ENCODE assay signal across 24 cellular contexts in the genomic region with DNA sequence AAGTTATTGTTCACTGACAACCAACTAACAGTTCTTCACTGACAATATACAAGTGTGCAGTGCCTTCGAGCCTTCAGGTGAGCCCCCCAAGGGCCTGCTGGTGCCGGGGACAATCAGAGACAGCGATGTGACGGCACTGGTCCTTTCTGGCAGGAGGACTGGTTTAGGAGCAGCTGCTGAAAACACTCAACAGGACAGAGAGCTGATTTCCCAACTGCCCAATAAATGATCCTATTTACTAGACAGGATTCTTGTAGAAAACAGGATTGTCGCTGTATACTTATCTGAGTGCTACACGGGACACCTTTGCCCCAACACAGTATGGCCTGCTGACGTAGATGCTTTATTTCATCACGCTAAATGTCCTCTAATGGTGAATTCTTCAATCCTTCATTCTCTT.
A peak's percentile ranks its signal among the peaks of the same experiment; 100 is the strongest.
DNase-seq lines count a peak whose midpoint lies in the region; ATAC-seq, FAIRE-seq and TF ChIP-seq lines count a peak whose summit lies in the region.
"Had no signal": no experiment of that assay in that cellular context is flagged by ENCODE, and none has a peak within 500 bp of the region (broad histone marks: within the 10 kb centered on the region; RNA-seq: fewer than 3 reads in every experiment).

No MANE protein-coding gene starts in this region.

- H3K4me1 ChIP-seq in CD4-positive, CD25-positive, alpha-beta regulatory T cell (ENCODE audit: control insufficient read depth, insufficient read depth, low read length, poor library complexity, severe bottlenecking) = peaks cover 6% of the 10 kb centered on the region
- peaks cover 22% of the 10 kb centered on the region for H3K4me1 ChIP-seq in PC-9 (replicated peaks; ENCODE audit: insufficient read depth)
- H3K4me1 ChIP-seq in stomach = peaks cover 14 to 30% (median 19%) of the 10 kb centered on the region in 4 donors
- H3K4me1 ChIP-seq: BLaER1, psoas muscle, upper lobe of right lung had no signal

- no TSS peak for BruUV-seq in PC-9 (replicated peaks; lab: Mats Ljungman, UMichigan)

- no peaks in the 10 kb centered on the region for H3K9me3 ChIP-seq in CD4-positive, CD25-positive, alpha-beta regulatory T cell (ENCODE audit: control insufficient read depth in 2 of 2, low read length in 2 of 2)
- H3K9me3 ChIP-seq in PC-9 (ENCODE audit: insufficient read depth, low read depth) = no peaks in the 10 kb centered on the region
- no peaks in the 10 kb centered on the region for H3K9me3 ChIP-seq in neural cell (ENCODE audit: low read length)
- no peaks in the 10 kb centered on the region for H3K9me3 ChIP-seq in stomach
- H3K9me3 ChIP-seq: BLaER1, lower lobe of right lung, psoas muscle, upper lobe of right lung had no signal

- H3K36me3 ChIP-seq in CD4-positive, CD25-positive, alpha-beta regulatory T cell (ENCODE audit: control insufficient read depth, insufficient read depth, low read length) = peaks cover 49% of the 10 kb centered on the region
- peaks cover 21% of the 10 kb centered on the region for H3K36me3 ChIP-seq in PC-9 (ENCODE audit: low read depth)
- H3K36me3 ChIP-seq in neural cell (ENCODE audit: insufficient read depth, low read length) = peaks cover 12% of the 10 kb centered on the region
- peaks cover 20 to 95% (median 77%) of the 10 kb centered on the region in 4 donors for H3K36me3 ChIP-seq in stomach

- FAIRE-seq in GM12892 (lab: Jason Lieb, UNC) = no peak
- FAIRE-seq: K562 had no signal

- TF ChIP-seq EP300 in neural cell (conservative IDR thresholded peaks at IDR 0.05; ENCODE audit: poor library complexity, severe bottlenecking) (no peak), stomach (IDR thresholded peaks at IDR 0.05) (no peak)

- intact Hi-C loops in PC-9 (cut with micrococcal nuclease; ENCODE audit: unreplicated experiment) = no loop called here
- intact Hi-C loops in dorsolateral prefrontal cortex (cut with DNase I) = no loop called here
- intact Hi-C loops in stomach (cut with DNase I; ENCODE audit: low total_unique reads) = no loop called here

- CTCF ChIA-PET in PC-9 (lab: Charles Lee) = interaction anchor here (0.5 to 1.0 kb wide), 4 partner anchors 11 to 84 kb away, joined by 4 to 5 read pairs (median 4); no protein-coding TSS in a partner anchor

- TF ChIP-seq RAD21 in neural cell (conservative IDR thresholded peaks at IDR 0.05) = no peak

- no peaks in the 10 kb centered on the region for H3K9me3 Mint-ChIP-seq in CD4-positive, CD25-positive, alpha-beta regulatory T cell
- H3K9me3 Mint-ChIP-seq: activated naive CD8-positive, alpha-beta T cell treated with anti-CD3 and anti-CD28 coated beads, Interleukin-2, amount 50 U/mL, for 24 hours; GM23338 had no signal

- H4K20me1 ChIP-seq in PC-9 (ENCODE audit: insufficient read depth) = no peaks in the 10 kb centered on the region
- H4K20me1 ChIP-seq in neural cell (ENCODE audit: insufficient read depth) = no peaks in the 10 kb centered on the region
- H4K20me1 ChIP-seq: BLaER1 had no signal

- no peak for DNase-seq in CD4-positive, CD25-positive, alpha-beta regulatory T cell
- no peak for DNase-seq in PC-9
- DNase-seq in dorsolateral prefrontal cortex = no peak
- DNase-seq in stomach = no peak
- DNase-seq in HK-2 (ENCODE audit: unreplicated experiment) = no peak
- no peak for DNase-seq in A172 (ENCODE audit: low spot score)
- no peak for DNase-seq in GM12892 (ENCODE audit: insufficient read length)
- DNase-seq: ACHN; activated CD8-positive, alpha-beta memory T cell treated with anti-CD3 and anti-CD28 coated beads, Interleukin-2, amount 50 U/mL, for 48 hours; activated effector memory CD4-positive, alpha-beta T cell treated with Interleukin-2 at 50 U/mL for 16 hours; activated naive CD8-positive, alpha-beta T cell treated with anti-CD3 and anti-CD28 coated beads, Interleukin-2, amount 50 U/mL, for 24 hours; brain microvascular endothelial cell; COR-L47; DMS79 treated with DMSO at 0.1 percent for 48 hours; lower lobe of right lung; NCI-H1436; NCI-H510A treated with DMSO at 0.1 percent for 48 hours; psoas muscle; T-helper 2 cell; upper lobe of right lung had no signal

- POLR2A ChIA-PET in PC-9 (lab: Charles Lee; ENCODE audit: unreplicated experiment) = interaction anchor here (0.6 kb wide), 4 partner anchors 8 to 79 kb away, joined by 3 to 4 read pairs (median 3); no protein-coding TSS in a partner anchor

- peaks cover 0 to 12% (median 7%) of the 10 kb centered on the region in 4 donors for H3K4me1 Mint-ChIP-seq in CD4-positive, CD25-positive, alpha-beta regulatory T cell
- H3K4me1 Mint-ChIP-seq: GM23338 had no signal

- no peaks in the 10 kb centered on the region for H3K27me3 ChIP-seq in CD4-positive, CD25-positive, alpha-beta regulatory T cell (ENCODE audit: control insufficient read depth, insufficient read depth, low read length)
- H3K27me3 ChIP-seq in PC-9 (ENCODE audit: insufficient read depth, low read depth) = no peaks in the 10 kb centered on the region
- no peaks in the 10 kb centered on the region for H3K27me3 ChIP-seq in dorsolateral prefrontal cortex
- no peaks in the 10 kb centered on the region for H3K27me3 ChIP-seq in neural cell (ENCODE audit: insufficient read depth, low read depth, low read length)
- no peaks in the 10 kb centered on the region for H3K27me3 ChIP-seq in stomach
- H3K27me3 ChIP-seq: BLaER1, brain microvascular endothelial cell, upper lobe of right lung had no signal

- no peak overlapping the region for H3K4me2 ChIP-seq in PC-9
- no peak overlapping the region for H3K4me2 ChIP-seq in neural cell (ENCODE audit: low read length)
- H3K4me2 ChIP-seq: BLaER1, GM23338 had no signal

- no peaks in the 10 kb centered on the region for H3K79me2 ChIP-seq in PC-9 (ENCODE audit: low read depth)
- no peaks in the 10 kb centered on the region for H3K79me2 ChIP-seq in neural cell (replicated peaks; ENCODE audit: insufficient read depth, low read length)

- H3K4me3 ChIP-seq in CD4-positive, CD25-positive, alpha-beta regulatory T cell (ENCODE audit: low read depth, low read length) = no peak overlapping the region
- H3K4me3 ChIP-seq in PC-9 (no peak overlapping the region), dorsolateral prefrontal cortex (peak overlapping the region in 31 of 59 donors; percentile 3 to 50 (median 25)), neural cell (ENCODE audit: low read length) (no peak overlapping the region), stomach (no peak overlapping the region)
- H3K4me3 ChIP-seq: BLaER1, GM23338, K562, lower lobe of right lung, psoas muscle, upper lobe of right lung had no signal

- H3K4me3 Mint-ChIP-seq in CD4-positive, CD25-positive, alpha-beta regulatory T cell = no peak overlapping the region
- H3K4me3 Mint-ChIP-seq: activated naive CD8-positive, alpha-beta T cell treated with anti-CD3 and anti-CD28 coated beads, Interleukin-2, amount 50 U/mL, for 24 hours; GM23338 had no signal

- TF ChIP-seq CTCF in PC-9 (conservative IDR thresholded peaks at IDR 0.05) (no peak), dorsolateral prefrontal cortex (IDR thresholded peaks at IDR 0.05 in 54 of 56, conservative IDR thresholded peaks at IDR 0.05 in 2 of 56; ENCODE audit: low read depth in 1 of 56, partially characterized antibody in 56 of 56) (no peak), neural cell (IDR thresholded peaks at IDR 0.05; ENCODE audit: poor library complexity, severe bottlenecking) (no peak), stomach (IDR thresholded peaks at IDR 0.05) (no peak)

- WGBS in stomach, 5 donors = 93 to 96% (median 95%) methylated on average over 8 of the region's 8 CpGs

- H2AFZ ChIP-seq in PC-9 = no peak overlapping the region
- no peak overlapping the region for H2AFZ ChIP-seq in neural cell (ENCODE audit: low read depth, low read length)
- H2AFZ ChIP-seq: GM23338 had no signal

- no peak for ATAC-seq in CD4-positive, CD25-positive, alpha-beta regulatory T cell (ENCODE audit: low read depth in 2 of 2)
- ATAC-seq: activated naive CD8-positive, alpha-beta T cell treated with anti-CD3 and anti-CD28 coated beads, Interleukin-2, amount 50 U/mL, for 24 hours; GM23338; K562; lower lobe of right lung; upper lobe of right lung had no signal

- TF ChIP-seq POLR2A in stomach (IDR thresholded peaks at IDR 0.05) = no peak
- no peak for TF ChIP-seq POLR2A in GM12892 (IDR thresholded peaks at IDR 0.05; ENCODE audit: low read depth, low read length)

- H3K27me3 Mint-ChIP-seq in CD4-positive, CD25-positive, alpha-beta regulatory T cell = no peaks in the 10 kb centered on the region
- H3K27me3 Mint-ChIP-seq: activated naive CD8-positive, alpha-beta T cell treated with anti-CD3 and anti-CD28 coated beads, Interleukin-2, amount 50 U/mL, for 24 hours had no signal

- peak overlapping the region in 2 of 3 donors; percentile 15 to 69 for H3K27ac Mint-ChIP-seq in CD4-positive, CD25-positive, alpha-beta regulatory T cell
- H3K27ac Mint-ChIP-seq: GM23338 had no signal

- H3K36me3 Mint-ChIP-seq in CD4-positive, CD25-positive, alpha-beta regulatory T cell = peaks cover 29% of the 10 kb centered on the region

- peak overlapping the region; percentile 10 for H3K27ac ChIP-seq in CD4-positive, CD25-positive, alpha-beta regulatory T cell (ENCODE audit: insufficient read depth, low read length, poor library complexity, severe bottlenecking)
- H3K27ac ChIP-seq in PC-9 (0 out of 2 replicates have a peak overlapping the region, but pooled peaks have one; percentile 8), dorsolateral prefrontal cortex (peak overlapping the region in 58 of 59 donors; percentile 9 to 86 (median 71)), neural cell (ENCODE audit: low read length) (peak overlapping the region; percentile 64), stomach (no peak overlapping the region)
- H3K27ac ChIP-seq: BLaER1, lower lobe of right lung, psoas muscle, upper lobe of right lung had no signal

- H3F3A ChIP-seq in PC-9 (ENCODE audit: insufficient read depth, low read depth) (peaks cover 54% of the 10 kb centered on the region), neural cell (ENCODE audit: insufficient read depth, low read length, poor library complexity, severe bottlenecking) (peaks cover 3% of the 10 kb centered on the region)

- H3K9me2 ChIP-seq in PC-9 (ENCODE audit: insufficient read depth) = no peaks in the 10 kb centered on the region
- no peaks in the 10 kb centered on the region for H3K9me2 ChIP-seq in neural cell (ENCODE audit: insufficient read depth, low read length)

- H3K9ac ChIP-seq in neural cell (ENCODE audit: low read length) = no peak overlapping the region
- H3K9ac ChIP-seq: BLaER1 had no signal

TF ChIP-seq in neural cell, 6 proteins besides CTCF, POLR2A, EP300 and RAD21 (continues in another document):
- TF ChIP-seq MXI1 (conservative IDR thresholded peaks at IDR 0.05; ENCODE audit: poor library complexity, severe bottlenecking) (no peak), SMC3 (conservative IDR thresholded peaks at IDR 0.05; ENCODE audit: poor library complexity) (no peak), POLR2AphosphoS5 (IDR thresholded peaks at IDR 0.05) (no peak), EZH2 (IDR thresholded peaks at IDR 0.05; ENCODE audit: borderline replicate concordance, insufficient read depth, low read length, poor library complexity, severe bottlenecking) (no peak)

Comparison
In these comparisons a context has a peak if more than half of its experiments do, and no peak if none do; other contexts are left out.
1. H3K27ac ChIP-seq: peak in CD4-positive, CD25-positive, alpha-beta regulatory T cell (single experiment), PC-9 (single experiment), dorsolateral prefrontal cortex (58 of 59) and neural cell (single experiment); none in stomach (0 of 5).
2. H3K4me3 ChIP-seq: peak in dorsolateral prefrontal cortex (31 of 59); none in CD4-positive, CD25-positive, alpha-beta regulatory T cell (single experiment), PC-9 (single experiment), neural cell (single experiment) and stomach (0 of 4).